In genomic region chr17:74743755-74744154, GRCh38 we compare ENCODE assay signal across 1 cellular context.
TF ChIP-seq lines count a peak whose summit lies in the region.

No MANE protein-coding gene starts in this region.

TF ChIP-seq in SK-N-SH, 30 proteins besides CTCF, POLR2A, EP300 and RAD21:
- TF ChIP-seq RCOR1 (IDR thresholded peaks at IDR 0.05; ENCODE audit: low read length) (no peak), SMC3 (IDR thresholded peaks at IDR 0.05; ENCODE audit: low read depth, low read length) (no peak)
- TF ChIP-seq, protein P1, sequence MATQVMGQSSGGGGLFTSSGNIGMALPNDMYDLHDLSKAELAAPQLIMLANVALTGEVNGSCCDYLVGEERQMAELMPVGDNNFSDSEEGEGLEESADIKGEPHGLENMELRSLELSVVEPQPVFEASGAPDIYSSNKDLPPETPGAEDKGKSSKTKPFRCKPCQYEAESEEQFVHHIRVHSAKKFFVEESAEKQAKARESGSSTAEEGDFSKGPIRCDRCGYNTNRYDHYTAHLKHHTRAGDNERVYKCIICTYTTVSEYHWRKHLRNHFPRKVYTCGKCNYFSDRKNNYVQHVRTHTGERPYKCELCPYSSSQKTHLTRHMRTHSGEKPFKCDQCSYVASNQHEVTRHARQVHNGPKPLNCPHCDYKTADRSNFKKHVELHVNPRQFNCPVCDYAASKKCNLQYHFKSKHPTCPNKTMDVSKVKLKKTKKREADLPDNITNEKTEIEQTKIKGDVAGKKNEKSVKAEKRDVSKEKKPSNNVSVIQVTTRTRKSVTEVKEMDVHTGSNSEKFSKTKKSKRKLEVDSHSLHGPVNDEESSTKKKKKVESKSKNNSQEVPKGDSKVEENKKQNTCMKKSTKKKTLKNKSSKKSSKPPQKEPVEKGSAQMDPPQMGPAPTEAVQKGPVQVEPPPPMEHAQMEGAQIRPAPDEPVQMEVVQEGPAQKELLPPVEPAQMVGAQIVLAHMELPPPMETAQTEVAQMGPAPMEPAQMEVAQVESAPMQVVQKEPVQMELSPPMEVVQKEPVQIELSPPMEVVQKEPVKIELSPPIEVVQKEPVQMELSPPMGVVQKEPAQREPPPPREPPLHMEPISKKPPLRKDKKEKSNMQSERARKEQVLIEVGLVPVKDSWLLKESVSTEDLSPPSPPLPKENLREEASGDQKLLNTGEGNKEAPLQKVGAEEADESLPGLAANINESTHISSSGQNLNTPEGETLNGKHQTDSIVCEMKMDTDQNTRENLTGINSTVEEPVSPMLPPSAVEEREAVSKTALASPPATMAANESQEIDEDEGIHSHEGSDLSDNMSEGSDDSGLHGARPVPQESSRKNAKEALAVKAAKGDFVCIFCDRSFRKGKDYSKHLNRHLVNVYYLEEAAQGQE (IDR thresholded peaks at IDR 0.05; ENCODE audit: low read depth, low read length) = no peak
- TF ChIP-seq, protein P2, sequence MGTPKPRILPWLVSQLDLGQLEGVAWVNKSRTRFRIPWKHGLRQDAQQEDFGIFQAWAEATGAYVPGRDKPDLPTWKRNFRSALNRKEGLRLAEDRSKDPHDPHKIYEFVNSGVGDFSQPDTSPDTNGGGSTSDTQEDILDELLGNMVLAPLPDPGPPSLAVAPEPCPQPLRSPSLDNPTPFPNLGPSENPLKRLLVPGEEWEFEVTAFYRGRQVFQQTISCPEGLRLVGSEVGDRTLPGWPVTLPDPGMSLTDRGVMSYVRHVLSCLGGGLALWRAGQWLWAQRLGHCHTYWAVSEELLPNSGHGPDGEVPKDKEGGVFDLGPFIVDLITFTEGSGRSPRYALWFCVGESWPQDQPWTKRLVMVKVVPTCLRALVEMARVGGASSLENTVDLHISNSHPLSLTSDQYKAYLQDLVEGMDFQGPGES (IDR thresholded peaks at IDR 0.05; ENCODE audit: low read depth, low read length) = no peak
